Comparison of ENCODE assay signal across 1 cellular context in the genomic region with DNA sequence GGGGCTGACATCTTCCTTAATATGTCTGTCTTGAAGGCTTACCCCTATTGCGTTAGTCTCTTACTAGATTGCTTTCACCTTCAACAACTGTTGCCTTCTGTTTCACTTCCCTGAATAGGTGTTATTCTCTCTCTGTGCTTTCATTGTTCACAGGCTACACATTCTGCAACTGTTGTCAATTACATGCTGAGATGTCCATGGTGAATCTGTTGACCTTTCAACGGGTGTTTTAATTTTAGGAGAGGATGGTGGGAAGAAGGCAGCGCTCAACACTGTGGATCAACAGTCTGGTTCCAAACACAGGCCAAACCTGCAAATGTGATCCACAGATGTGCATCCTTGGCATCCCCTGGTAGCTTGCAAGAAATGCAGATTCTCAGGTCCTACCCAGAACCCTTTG.
TF ChIP-seq lines count a peak whose summit lies in the region.

No MANE protein-coding gene starts in this region.

TF ChIP-seq in GM12878, 131 proteins besides CTCF, POLR2A, EP300 and RAD21 (continued from another document):
- peak; percentile 89 for TF ChIP-seq MTA2 (IDR thresholded peaks at IDR 0.05; ENCODE audit: low read depth)
- TF ChIP-seq IKZF2 (IDR thresholded peaks at IDR 0.05) = peak; percentile 80 to 85; a peak in 3 of 4 replicates
- no peak for TF ChIP-seq PRDM15 (CRISPR knock-in tag; IDR thresholded peaks at IDR 0.05)
- no peak for TF ChIP-seq POLR2AphosphoS5 (IDR thresholded peaks at IDR 0.05; ENCODE audit: low read length)
- no peak for TF ChIP-seq CREB1 (IDR thresholded peaks at IDR 0.05; ENCODE audit: low read depth)
- TF ChIP-seq, protein P1, sequence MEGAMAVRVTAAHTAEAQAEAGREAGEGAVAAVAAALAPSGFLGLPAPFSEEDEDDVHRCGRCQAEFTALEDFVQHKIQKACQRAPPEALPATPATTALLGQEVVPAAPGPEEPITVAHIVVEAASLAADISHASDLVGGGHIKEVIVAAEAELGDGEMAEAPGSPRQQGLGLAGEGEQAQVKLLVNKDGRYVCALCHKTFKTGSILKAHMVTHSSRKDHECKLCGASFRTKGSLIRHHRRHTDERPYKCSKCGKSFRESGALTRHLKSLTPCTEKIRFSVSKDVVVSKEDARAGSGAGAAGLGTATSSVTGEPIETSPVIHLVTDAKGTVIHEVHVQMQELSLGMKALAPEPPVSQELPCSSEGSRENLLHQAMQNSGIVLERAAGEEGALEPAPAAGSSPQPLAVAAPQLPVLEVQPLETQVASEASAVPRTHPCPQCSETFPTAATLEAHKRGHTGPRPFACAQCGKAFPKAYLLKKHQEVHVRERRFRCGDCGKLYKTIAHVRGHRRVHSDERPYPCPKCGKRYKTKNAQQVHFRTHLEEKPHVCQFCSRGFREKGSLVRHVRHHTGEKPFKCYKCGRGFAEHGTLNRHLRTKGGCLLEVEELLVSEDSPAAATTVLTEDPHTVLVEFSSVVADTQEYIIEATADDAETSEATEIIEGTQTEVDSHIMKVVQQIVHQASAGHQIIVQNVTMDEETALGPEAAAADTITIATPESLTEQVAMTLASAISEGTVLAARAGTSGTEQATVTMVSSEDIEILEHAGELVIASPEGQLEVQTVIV (IDR thresholded peaks at IDR 0.05; ENCODE audit: borderline replicate concordance, partially characterized antibody) = no peak
- peak; percentile 83 for TF ChIP-seq DPF2 (IDR thresholded peaks at IDR 0.05)
- TF ChIP-seq SMARCA5 (IDR thresholded peaks at IDR 0.05) = peak; percentile 65
- peak; percentile 86 for TF ChIP-seq NBN (IDR thresholded peaks at IDR 0.05)
- TF ChIP-seq ZBTB40 (IDR thresholded peaks at IDR 0.05; ENCODE audit: borderline replicate concordance) = no peak
- 0 out of 2 replicates have a peak, but pooled peaks have one; percentile 30 for TF ChIP-seq RB1 (IDR thresholded peaks at IDR 0.05; ENCODE audit: borderline replicate concordance)
- TF ChIP-seq NR2F1 (conservative IDR thresholded peaks at IDR 0.05) = peak; percentile 75
- TF ChIP-seq PKNOX1 (IDR thresholded peaks at IDR 0.05) = peak; percentile 56; the same call in 1 of the 2 replicates
- TF ChIP-seq SPI1 (IDR thresholded peaks at IDR 0.05; ENCODE audit: borderline replicate concordance, insufficient read depth, low read depth, low read length) = peak; percentile 85; the same call in 1 of the 2 replicates
- peak; percentile 65 for TF ChIP-seq MLLT1 (IDR thresholded peaks at IDR 0.05)
- TF ChIP-seq, protein P2, sequence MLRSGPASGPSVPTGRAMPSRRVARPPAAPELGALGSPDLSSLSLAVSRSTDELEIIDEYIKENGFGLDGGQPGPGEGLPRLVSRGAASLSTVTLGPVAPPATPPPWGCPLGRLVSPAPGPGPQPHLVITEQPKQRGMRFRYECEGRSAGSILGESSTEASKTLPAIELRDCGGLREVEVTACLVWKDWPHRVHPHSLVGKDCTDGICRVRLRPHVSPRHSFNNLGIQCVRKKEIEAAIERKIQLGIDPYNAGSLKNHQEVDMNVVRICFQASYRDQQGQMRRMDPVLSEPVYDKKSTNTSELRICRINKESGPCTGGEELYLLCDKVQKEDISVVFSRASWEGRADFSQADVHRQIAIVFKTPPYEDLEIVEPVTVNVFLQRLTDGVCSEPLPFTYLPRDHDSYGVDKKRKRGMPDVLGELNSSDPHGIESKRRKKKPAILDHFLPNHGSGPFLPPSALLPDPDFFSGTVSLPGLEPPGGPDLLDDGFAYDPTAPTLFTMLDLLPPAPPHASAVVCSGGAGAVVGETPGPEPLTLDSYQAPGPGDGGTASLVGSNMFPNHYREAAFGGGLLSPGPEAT (IDR thresholded peaks at IDR 0.05; ENCODE audit: low read depth) = peak; percentile 69; the same call in 1 of the 2 replicates
- peak; percentile 70; the same call in 1 of the 2 replicates for TF ChIP-seq CHD2 (IDR thresholded peaks at IDR 0.05; ENCODE audit: borderline replicate concordance, low read depth, low read length)
- TF ChIP-seq ZNF217 (IDR thresholded peaks at IDR 0.05) = peak; percentile 85
- TF ChIP-seq POU2F2 (IDR thresholded peaks at IDR 0.05; ENCODE audit: borderline replicate concordance, low read depth, low read length) = no peak
- TF ChIP-seq GATAD2B (conservative IDR thresholded peaks at IDR 0.05; ENCODE audit: low read depth) = peak; percentile 46; the same call in 1 of the 2 replicates
- TF ChIP-seq MYB (IDR thresholded peaks at IDR 0.05; ENCODE audit: borderline replicate concordance, low read depth, low read length) = 0 out of 2 replicates have a peak, but pooled peaks have one; percentile 59
TF ChIP-seq in GM12878: peak in this region for 21.
